15 cellular contexts compared by ENCODE assay signal in genomic region chr20:45459606-45460005, GRCh38. TPM values are rescaled to one million over a fixed set of nuclear protein-coding genes. Genes with fewer than 3 reads are reported as not detected.
DNase-seq lines count a peak whose midpoint lies in the region; ATAC-seq, FAIRE-seq and TF ChIP-seq lines count a peak whose summit lies in the region.
"Had no signal": no experiment of that assay in that cellular context is flagged by ENCODE, and none has a peak within 500 bp of the region (broad histone marks: within the 10 kb centered on the region; RNA-seq: fewer than 3 reads in every experiment).

No MANE protein-coding gene starts in this region.

- no peak for TF ChIP-seq EP300 in A549 (IDR thresholded peaks at IDR 0.05)

- FAIRE-seq in A549 (lab: Jason Lieb, UNC), result no peak

- H3K4me3 Mint-ChIP-seq in activated naive CD8-positive, alpha-beta T cell treated with anti-CD3 and anti-CD28 coated beads for 36 hours, result no peak overlapping the region
- H3K4me3 Mint-ChIP-seq: activated CD4-positive, alpha-beta memory T cell treated with anti-CD3 and anti-CD28 coated beads for 36 hours; activated naive CD4-positive, alpha-beta T cell treated with anti-CD3 and anti-CD28 coated beads for 36 hours; CD4-positive, alpha-beta memory T cell; T-cell had no signal

- H4K8ac ChIP-seq in mesendoderm (ENCODE audit: low read depth, low read length), result no peak overlapping the region

- peaks cover 5% of the 10 kb centered on the region for H3K4me1 Mint-ChIP-seq in activated naive CD8-positive, alpha-beta T cell treated with anti-CD3 and anti-CD28 coated beads for 36 hours
- H3K4me1 Mint-ChIP-seq: CD4-positive, alpha-beta memory T cell; T-cell had no signal

- no peaks in the 10 kb centered on the region for H3K36me3 Mint-ChIP-seq in activated naive CD8-positive, alpha-beta T cell treated with anti-CD3 and anti-CD28 coated beads for 36 hours
- H3K36me3 Mint-ChIP-seq: activated CD4-positive, alpha-beta memory T cell treated with anti-CD3 and anti-CD28 coated beads for 36 hours; CD4-positive, alpha-beta memory T cell; T-cell had no signal

- no peak overlapping the region for H3K27ac Mint-ChIP-seq in activated naive CD8-positive, alpha-beta T cell treated with anti-CD3 and anti-CD28 coated beads for 36 hours
- H3K27ac Mint-ChIP-seq: activated CD4-positive, alpha-beta memory T cell treated with anti-CD3 and anti-CD28 coated beads for 36 hours; activated naive CD4-positive, alpha-beta T cell treated with anti-CD3 and anti-CD28 coated beads for 36 hours; CD4-positive, alpha-beta memory T cell; T-cell had no signal

- H2AFZ ChIP-seq in PC-3 (ENCODE audit: low read length), result no peak overlapping the region

- H3K4me2 ChIP-seq in A549 (no peak overlapping the region), DOHH2 (ENCODE audit: low read length) (no peak overlapping the region), PC-3 (ENCODE audit: low read length) (no peak overlapping the region), mesendoderm (ENCODE audit: low read length) (no peak overlapping the region)

- BruUV-seq in PC-3 (replicated peaks; lab: Mats Ljungman, UMichigan), result no TSS peak

- H3K27ac ChIP-seq in A549 (no peak overlapping the region), DOHH2 (ENCODE audit: low read depth, low read length) (no peak overlapping the region), PC-3 (ENCODE audit: low read length) (no peak overlapping the region), mesendoderm (ENCODE audit: low read depth, low read length) (no peak overlapping the region)

- H3K4ac ChIP-seq in mesendoderm (ENCODE audit: low read depth, low read length), result no peak overlapping the region

- no peak overlapping the region for H3K18ac ChIP-seq in mesendoderm (ENCODE audit: low read length)

- 50% methylated on average over 5 of the region's 5 CpGs for WGBS in A549 (ENCODE audit: missing lambda C conversion rate)
- no CpG with 5 or more reads among the region's 5 CpGs for WGBS in mesendoderm (ENCODE audit: extremely low coverage, insufficient coverage, low lambda C conversion rate)

- H3K9me3 ChIP-seq in A549, result no peaks in the 10 kb centered on the region
- no peaks in the 10 kb centered on the region for H3K9me3 ChIP-seq in DOHH2 (ENCODE audit: control insufficient read depth, insufficient read depth, low read length)
- H3K9me3 ChIP-seq in PC-3 (ENCODE audit: low read length), result no peaks in the 10 kb centered on the region

- no peak overlapping the region for H3K9ac ChIP-seq in PC-3 (ENCODE audit: low read length)
- no peak overlapping the region for H3K9ac ChIP-seq in mesendoderm (ENCODE audit: low read length)

- H3K9me2 ChIP-seq in DOHH2 (replicated peaks; ENCODE audit: control insufficient read depth, low read length) (no peaks in the 10 kb centered on the region), PC-3 (replicated peaks; ENCODE audit: low read length) (no peaks in the 10 kb centered on the region)

- no peaks in the 10 kb centered on the region for H3K9me3 Mint-ChIP-seq in activated naive CD8-positive, alpha-beta T cell treated with anti-CD3 and anti-CD28 coated beads for 36 hours
- H3K9me3 Mint-ChIP-seq: activated CD4-positive, alpha-beta memory T cell treated with anti-CD3 and anti-CD28 coated beads for 36 hours; activated naive CD4-positive, alpha-beta T cell treated with anti-CD3 and anti-CD28 coated beads for 36 hours; CD4-positive, alpha-beta memory T cell; T-cell had no signal

- H3K27me3 ChIP-seq in DOHH2 (ENCODE audit: control insufficient read depth, low read length) (peaks cover 33% of the 10 kb centered on the region), PC-3 (ENCODE audit: low read length) (peaks cover 18% of the 10 kb centered on the region), mesendoderm (ENCODE audit: insufficient read depth, low read length, poor library complexity) (no peaks in the 10 kb centered on the region)

- no peaks in the 10 kb centered on the region for H3K36me3 ChIP-seq in DOHH2 (ENCODE audit: control insufficient read depth, low read length)
- H3K36me3 ChIP-seq in PC-3 (ENCODE audit: low read depth, low read length), result no peaks in the 10 kb centered on the region
- H3K36me3 ChIP-seq in mesendoderm (ENCODE audit: control insufficient read depth, insufficient read depth, low read length), result no peaks in the 10 kb centered on the region

- H3K23ac ChIP-seq in mesendoderm (ENCODE audit: low read length), result no peak overlapping the region

- no peak overlapping the region for H2BK5ac ChIP-seq in mesendoderm (ENCODE audit: low read length)

- H2BK120ac ChIP-seq in mesendoderm (ENCODE audit: low read depth, low read length), result no peak overlapping the region

- H3F3A ChIP-seq in DOHH2 (ENCODE audit: control insufficient read depth, insufficient read depth) (no peaks in the 10 kb centered on the region), PC-3 (ENCODE audit: low read length, unreplicated experiment) (no peaks in the 10 kb centered on the region)

- TF ChIP-seq CTCF in A549 (IDR thresholded peaks at IDR 0.05), result no peak
- TF ChIP-seq CTCF in DOHH2 (IDR thresholded peaks at IDR 0.05; ENCODE audit: low read depth, low read length, poor library complexity, severe bottlenecking), result peak; percentile 24
- peak; percentile 58; the same call in 1 of the 2 replicates for TF ChIP-seq CTCF in PC-3 (conservative IDR thresholded peaks at IDR 0.05; ENCODE audit: low read depth, low read length)
- peak; percentile 31 for TF ChIP-seq CTCF in epithelial cell of proximal tubule (conservative IDR thresholded peaks at IDR 0.05; ENCODE audit: low read depth, low read length)

- POLR2A ChIA-PET in A549 (lab: Yijun Ruan, JAX), result no interaction called here
- POLR2A ChIA-PET in PC-3 (lab: Charles Lee; ENCODE audit: unreplicated experiment), result interaction anchor here (0.6 kb wide), 1 partner anchor 312 kb away, joined by 4 read pairs; no protein-coding TSS in a partner anchor

- no peak for TF ChIP-seq RAD21 in A549 (conservative IDR thresholded peaks at IDR 0.05 in 1 of 2, IDR thresholded peaks at IDR 0.05 in 1 of 2)

- no peaks in the 10 kb centered on the region for H3K79me2 ChIP-seq in DOHH2 (ENCODE audit: control insufficient read depth, low read length)
- no peaks in the 10 kb centered on the region for H3K79me2 ChIP-seq in PC-3 (ENCODE audit: low read length)
- no peaks in the 10 kb centered on the region for H3K79me2 ChIP-seq in mesendoderm (ENCODE audit: control insufficient read depth, insufficient read depth, low read length)

- no peaks in the 10 kb centered on the region for H3K79me1 ChIP-seq in mesendoderm (ENCODE audit: low read length)

- H2AK5ac ChIP-seq in mesendoderm (ENCODE audit: low read length), result no peak overlapping the region

- H4K5ac ChIP-seq in mesendoderm (ENCODE audit: low read length), result no peak overlapping the region

- TF ChIP-seq POLR2A in A549 (IDR thresholded peaks at IDR 0.05; ENCODE audit: low read length), result no peak

- H3K56ac ChIP-seq in mesendoderm (ENCODE audit: low read length), result no peak overlapping the region

- H3K4me1 ChIP-seq in A549 (no peaks in the 10 kb centered on the region), DOHH2 (ENCODE audit: control insufficient read depth, low read length) (no peaks in the 10 kb centered on the region), PC-3 (ENCODE audit: insufficient read depth, low read length) (no peaks in the 10 kb centered on the region), mesendoderm (ENCODE audit: control insufficient read depth, low read depth, low read length) (peaks cover 6% of the 10 kb centered on the region)

- H4K20me1 ChIP-seq in DOHH2 (ENCODE audit: control insufficient read depth, insufficient read depth, low read depth, low read length) (no peaks in the 10 kb centered on the region), PC-3 (ENCODE audit: low read length) (no peaks in the 10 kb centered on the region)

- no peak overlapping the region for H2BK15ac ChIP-seq in mesendoderm (replicated peaks; ENCODE audit: low read depth)

- CTCF ChIA-PET in A549 (lab: Yijun Ruan, JAX) (interaction anchor here (0.9 to 3.2 kb wide), 11 partner anchors 10 to 312 kb away, joined by 3 to 17 read pairs (median 5); no protein-coding TSS in a partner anchor), PC-3 (lab: Charles Lee) (interaction anchor here (0.9 to 1.0 kb wide), 2 partner anchors 23 to 40 kb away, joined by 3 read pairs; no protein-coding TSS in a partner anchor)

- DNase-seq in A549 (ENCODE audit: low read depth in 1 of 2, low spot score in 1 of 2) (peak; percentile 22 to 33), PC-3 (peak; percentile 41), epithelial cell of proximal tubule (ENCODE audit: low read depth) (no peak), mesendoderm (no peak)
- DNase-seq in activated naive CD8-positive, alpha-beta T cell treated with anti-CD3 and anti-CD28 coated beads for 36 hours, result no peak
- DNase-seq: activated CD4-positive, alpha-beta memory T cell treated with anti-CD3 and anti-CD28 coated beads for 36 hours; activated naive CD4-positive, alpha-beta T cell treated with anti-CD3 and anti-CD28 coated beads for 36 hours; CD4-positive, alpha-beta memory T cell; hippocampal formation; nucleus accumbens; T-cell had no signal

- ATAC-seq in A549, result peak; percentile 63 to 67; a peak in 3 of 6 replicates
- peak; percentile 71 for ATAC-seq in PC-3
- ATAC-seq in HG03457 (IDR thresholded peaks at IDR 0.05; ENCODE audit: unreplicated experiment), result no peak
- no peak for ATAC-seq in HG03565 (IDR thresholded peaks at IDR 0.05; ENCODE audit: unreplicated experiment)
- ATAC-seq: T-cell had no signal

- H3K27me3 Mint-ChIP-seq in activated naive CD8-positive, alpha-beta T cell treated with anti-CD3 and anti-CD28 coated beads for 36 hours, result no peaks in the 10 kb centered on the region
- H3K27me3 Mint-ChIP-seq: activated CD4-positive, alpha-beta memory T cell treated with anti-CD3 and anti-CD28 coated beads for 36 hours had no signal

- H3K4me3 ChIP-seq in A549, result no peak overlapping the region
- H3K4me3 ChIP-seq in DOHH2 (ENCODE audit: low read length), result no peak overlapping the region
- no peak overlapping the region for H3K4me3 ChIP-seq in PC-3 (ENCODE audit: low read length)
- H3K4me3 ChIP-seq in epithelial cell of proximal tubule (ENCODE audit: low read depth, low read length), result no peak overlapping the region
- no peak overlapping the region for H3K4me3 ChIP-seq in mesendoderm (ENCODE audit: low read length)

- intact Hi-C loops in PC-3 (cut with micrococcal nuclease), result loop anchor here (5.0 kb wide), 2 partner anchors 142 to 313 kb away; no protein-coding TSS in a partner anchor

RNA-seq across cellular contexts. Expression of gene WFDC2, which starts 9.9 kb away (rescaled TPM):
- not detected in 2 replicates for polyA plus RNA-seq in A549 (2011; rRNA removed)
- 0.15 and 0.16 TPM in 2 replicates for polyA plus RNA-seq in A549 (2012; cell fraction: cytosol; rRNA removed)
- polyA plus RNA-seq in A549 (2012; cell fraction: nucleus; rRNA removed), result 0.23 TPM in 1 of 2 replicates, not detected in the other
- 0.22 TPM in 1 of 3 replicates, not detected in the others for polyA plus RNA-seq in A549 (2017; fragmentation: RNase III; extraction: RNeasy Plus Mini Kit Qiagen cat#74134 plus additional on column Dnase treatment)
- not detected in 2 replicates for polyA minus RNA-seq in A549 (2011; rRNA and poly(A)+ RNA removed)
- not detected in 2 replicates for total RNA-seq in PC-3 (2014; rRNA removed)
- 14.7 and 53.3 TPM in 2 replicates for total RNA-seq in epithelial cell of proximal tubule
- polyA plus RNA-seq in mesendoderm (2013, experiment 1 of 2), result 146 TPM
- 142 TPM for polyA plus RNA-seq in mesendoderm (2013, experiment 2 of 2)
- total RNA-seq in activated naive CD8-positive, alpha-beta T cell treated with anti-CD3 and anti-CD28 coated beads for 36 hours, result under 1 TPM in 1 of 2 experiments, not detected in 1; 0.98 TPM
- total RNA-seq: lung microvascular endothelial cell had no signal
- polyA plus RNA-seq: CD4-positive, alpha-beta memory T cell had no signal

RNA-seq across cellular contexts. Expression of gene PIGT, which starts 43.7 kb away (rescaled TPM):
- polyA plus RNA-seq in A549 (2011; rRNA removed) (60.3 and 79.6 TPM in 2 replicates), A549 (2017; fragmentation: RNase III; extraction: RNeasy Plus Mini Kit Qiagen cat#74134 plus additional on column Dnase treatment) (62.0 to 71.8 TPM (median 66.2 TPM) in 3 replicates)
- 90.7 and 110 TPM in 2 replicates for polyA plus RNA-seq in A549 (2012; cell fraction: cytosol; rRNA removed)
- polyA plus RNA-seq in A549 (2012; cell fraction: nucleus; rRNA removed), result 149 and 159 TPM in 2 replicates
- polyA minus RNA-seq in A549 (2011; rRNA and poly(A)+ RNA removed), result 83.2 and 86.7 TPM in 2 replicates
- total RNA-seq in PC-3 (2014; rRNA removed) (101 and 129 TPM in 2 replicates), epithelial cell of proximal tubule (59.9 and 71.0 TPM in 2 replicates)
- polyA plus RNA-seq in mesendoderm (2013, experiment 1 of 2), result 67.2 TPM
- polyA plus RNA-seq in mesendoderm (2013, experiment 2 of 2), result 65.0 TPM
- total RNA-seq in activated naive CD8-positive, alpha-beta T cell treated with anti-CD3 and anti-CD28 coated beads for 36 hours, result 10 to 100 TPM; 48.0 to 55.4 TPM

RNA-seq across cellular contexts. Expression of gene DBNDD2, which starts 51.5 kb away (rescaled TPM):
- polyA plus RNA-seq in A549 (2011; rRNA removed) (20.9 and 31.1 TPM in 2 replicates), A549 (2017; fragmentation: RNase III; extraction: RNeasy Plus Mini Kit Qiagen cat#74134 plus additional on column Dnase treatment) (6.2 to 6.5 TPM (median 6.3 TPM) in 3 replicates)
- 14.2 and 15.9 TPM in 2 replicates for polyA plus RNA-seq in A549 (2012; cell fraction: cytosol; rRNA removed)
- 9.5 and 13.5 TPM in 2 replicates for polyA plus RNA-seq in A549 (2012; cell fraction: nucleus; rRNA removed)
- polyA minus RNA-seq in A549 (2011; rRNA and poly(A)+ RNA removed), result 9.8 and 14.8 TPM in 2 replicates
- total RNA-seq in PC-3 (2014; rRNA removed) (7.7 and 8.5 TPM in 2 replicates), epithelial cell of proximal tubule (49.6 and 55.2 TPM in 2 replicates)
- polyA plus RNA-seq in mesendoderm (2013, experiment 1 of 2), result 17.5 TPM
- 18.6 TPM for polyA plus RNA-seq in mesendoderm (2013, experiment 2 of 2)
- 10 to 100 TPM; 18.1 to 20.1 TPM for total RNA-seq in activated naive CD8-positive, alpha-beta T cell treated with anti-CD3 and anti-CD28 coated beads for 36 hours

RNA-seq across cellular contexts. Expression of gene SPINT3, which starts 55.8 kb away (rescaled TPM):
- polyA plus RNA-seq in A549 (2011; rRNA removed) (not detected in 2 replicates), A549 (2017; fragmentation: RNase III; extraction: RNeasy Plus Mini Kit Qiagen cat#74134 plus additional on column Dnase treatment) (not detected in 3 replicates)
- polyA plus RNA-seq in A549 (2012; cell fraction: cytosol; rRNA removed), result not detected in 2 replicates
- not detected in 2 replicates for polyA plus RNA-seq in A549 (2012; cell fraction: nucleus; rRNA removed)
- not detected in 2 replicates for polyA minus RNA-seq in A549 (2011; rRNA and poly(A)+ RNA removed)
- total RNA-seq in PC-3 (2014; rRNA removed) (not detected in 2 replicates), epithelial cell of proximal tubule (not detected in 2 replicates)
- polyA plus RNA-seq in mesendoderm (2013, experiment 1 of 2), result not detected
- polyA plus RNA-seq in mesendoderm (2013, experiment 2 of 2), result not detected
- total RNA-seq in activated naive CD8-positive, alpha-beta T cell treated with anti-CD3 and anti-CD28 coated beads for 36 hours, result not detected
- total RNA-seq: activated CD4-positive, alpha-beta memory T cell treated with anti-CD3 and anti-CD28 coated beads for 36 hours; activated naive CD4-positive, alpha-beta T cell treated with anti-CD3 and anti-CD28 coated beads for 36 hours; CD4-positive, alpha-beta memory T cell; lung microvascular endothelial cell; T-cell had no signal
- polyA plus RNA-seq: CD4-positive, alpha-beta memory T cell had no signal

Comparison
In these comparisons a context has a peak if more than half of its experiments do, and no peak if none do; other contexts are left out.
1. ATAC-seq: peak in A549 (2 of 2) and PC-3 (single experiment); none in HG03457 (single experiment) and HG03565 (single experiment).
2. DNase-seq: peak in A549 (2 of 2) and PC-3 (single experiment); none in epithelial cell of proximal tubule (single experiment), mesendoderm (single experiment) and activated naive CD8-positive, alpha-beta T cell treated with anti-CD3 and anti-CD28 coated beads for 36 hours (single experiment).